ENCODE assay signal across 10 cellular contexts in the genomic region with DNA sequence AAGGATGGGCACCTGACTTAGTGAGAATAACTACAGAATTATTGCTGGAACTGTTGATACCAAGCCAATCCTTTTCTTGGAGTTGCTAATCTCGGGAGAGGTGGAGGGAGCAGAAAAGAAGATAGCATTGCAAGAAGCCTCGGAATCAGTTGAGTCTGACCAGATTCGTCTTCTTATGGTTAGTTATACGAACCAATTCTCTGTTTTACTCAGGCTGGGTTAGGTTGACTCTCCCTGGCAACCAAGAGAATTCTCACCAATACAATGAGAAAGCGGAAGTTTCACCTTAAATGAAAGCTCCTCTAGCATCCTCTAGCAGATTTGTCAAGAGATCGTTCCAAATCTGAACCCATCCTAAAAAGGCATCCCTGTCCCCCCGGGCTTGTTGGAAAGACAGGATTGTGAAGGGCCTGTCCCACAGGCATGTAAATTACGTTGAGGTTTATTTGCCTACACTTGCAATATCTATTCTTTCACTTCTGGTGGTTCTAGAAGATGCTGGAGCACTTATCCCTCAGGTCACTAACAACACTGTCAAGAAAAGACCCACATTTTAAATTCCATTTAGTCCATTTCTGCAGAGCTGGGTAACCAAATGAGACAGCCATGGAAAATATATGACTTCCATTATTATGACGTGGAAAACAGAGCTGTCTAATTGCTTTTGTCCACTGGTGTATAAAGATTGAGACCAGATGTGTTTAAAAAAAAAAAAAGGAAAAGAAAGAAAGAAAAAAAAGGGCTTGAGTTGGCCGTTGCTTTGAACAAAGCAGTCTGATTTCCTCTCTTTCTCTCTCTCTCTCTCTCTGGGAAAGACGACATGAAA. TPM values are rescaled to one million over a fixed set of nuclear protein-coding genes. Genes with fewer than 3 reads are reported as not detected.
DNase-seq lines count a peak whose midpoint lies in the region; ATAC-seq lines count a peak whose summit lies in the region.
"Had no signal": no experiment of that assay in that cellular context is flagged by ENCODE, and none has a peak within 500 bp of the region (broad histone marks: within the 10 kb centered on the region; RNA-seq: fewer than 3 reads in every experiment).

No MANE protein-coding gene starts in this region.

- H3K27me3 Mint-ChIP-seq in activated CD8-positive, alpha-beta memory T cell treated with anti-CD3 and anti-CD28 coated beads, Interleukin-2, amount 10 ng/mL, durations not matched to agents 7 days and 5 days, result peaks cover 30% of the 10 kb centered on the region
- H3K27me3 Mint-ChIP-seq in activated T-helper 17 cell treated with anti-CD3 and anti-CD28 coated beads, Interleukin-2, amount 50 U/mL, for 72 hours, result peaks cover 7% of the 10 kb centered on the region

- peak; percentile 55 for DNase-seq in activated CD8-positive, alpha-beta memory T cell treated with anti-CD3 and anti-CD28 coated beads, Interleukin-2, amount 10 ng/mL, durations not matched to agents 7 days and 5 days
- no peak for DNase-seq in activated CD8-positive, alpha-beta memory T cell treated with anti-CD3 and anti-CD28 coated beads, Interleukin-2, amount 50 U/mL, for 4 hours
- DNase-seq in NCI-H82 (lab: John Stamatoyannopoulos, UW) (no peak), activated gamma-delta T cell (lab: John Stamatoyannopoulos, UW) (no peak), dermis blood vessel endothelial cell (no peak)

- H3K27ac Mint-ChIP-seq in activated CD8-positive, alpha-beta memory T cell treated with anti-CD3 and anti-CD28 coated beads, Interleukin-2, amount 10 ng/mL, durations not matched to agents 7 days and 5 days, result peak overlapping the region; percentile 29
- H3K27ac Mint-ChIP-seq in activated T-helper 17 cell treated with anti-CD3 and anti-CD28 coated beads, Interleukin-2, amount 50 U/mL, for 72 hours, result peak overlapping the region; percentile 68

- H3K36me3 Mint-ChIP-seq in activated CD8-positive, alpha-beta memory T cell treated with anti-CD3 and anti-CD28 coated beads, Interleukin-2, amount 10 ng/mL, durations not matched to agents 7 days and 5 days, result no peaks in the 10 kb centered on the region
- H3K36me3 Mint-ChIP-seq in activated T-helper 17 cell treated with anti-CD3 and anti-CD28 coated beads, Interleukin-2, amount 50 U/mL, for 72 hours (ENCODE audit: low read depth), result no peaks in the 10 kb centered on the region

- H3K4me3 Mint-ChIP-seq in activated CD8-positive, alpha-beta memory T cell treated with anti-CD3 and anti-CD28 coated beads, Interleukin-2, amount 10 ng/mL, durations not matched to agents 7 days and 5 days, result peak overlapping the region; percentile 35
- H3K4me3 Mint-ChIP-seq in activated T-helper 17 cell treated with anti-CD3 and anti-CD28 coated beads, Interleukin-2, amount 50 U/mL, for 72 hours, result peak overlapping the region; percentile 51

- CTCF ChIA-PET in activated CD8-positive, alpha-beta memory T cell treated with anti-CD3 and anti-CD28 coated beads, Interleukin-2, amount 10 ng/mL, durations not matched to agents 7 days and 5 days (lab: Charles Lee), result no interaction called here

- peak; percentile 80 for ATAC-seq in activated CD8-positive, alpha-beta memory T cell treated with anti-CD3 and anti-CD28 coated beads, Interleukin-2, amount 10 ng/mL, durations not matched to agents 7 days and 5 days
- ATAC-seq in HG02885 (IDR thresholded peaks at IDR 0.05; ENCODE audit: poor library complexity, unreplicated experiment), result peak; percentile 82
- ATAC-seq in activated T-helper 17 cell treated with anti-CD3 and anti-CD28 coated beads, Interleukin-2, amount 50 U/mL, for 72 hours (replicated peaks), result peak; percentile 89

- peaks cover 31% of the 10 kb centered on the region for H3K4me1 Mint-ChIP-seq in activated CD8-positive, alpha-beta memory T cell treated with anti-CD3 and anti-CD28 coated beads, Interleukin-2, amount 10 ng/mL, durations not matched to agents 7 days and 5 days
- peaks cover 17% of the 10 kb centered on the region for H3K4me1 Mint-ChIP-seq in activated T-helper 17 cell treated with anti-CD3 and anti-CD28 coated beads, Interleukin-2, amount 50 U/mL, for 72 hours

- peak overlapping the region in 14 of 21 experiments; percentile 11 to 81 (median 70) for H3K27ac ChIP-seq in skin epidermis
- H3K27ac ChIP-seq: A549, VCaP had no signal

- H3K4me3 ChIP-seq in skin epidermis, result peak overlapping the region in 1 of 7 experiments; percentile 5
- H3K4me3 ChIP-seq: A549 had no signal

- H3K9me3 Mint-ChIP-seq in activated CD8-positive, alpha-beta memory T cell treated with anti-CD3 and anti-CD28 coated beads, Interleukin-2, amount 10 ng/mL, durations not matched to agents 7 days and 5 days (ENCODE audit: low read depth), result no peaks in the 10 kb centered on the region
- no peaks in the 10 kb centered on the region for H3K9me3 Mint-ChIP-seq in activated T-helper 17 cell treated with anti-CD3 and anti-CD28 coated beads, Interleukin-2, amount 50 U/mL, for 72 hours

RNA-seq across cellular contexts. Expression of gene UBE2E1, which starts 43.3 kb away (rescaled TPM):
- total RNA-seq in activated CD8-positive, alpha-beta memory T cell treated with anti-CD3 and anti-CD28 coated beads, Interleukin-2, amount 10 ng/mL, durations not matched to agents 7 days and 5 days, result 10 to 100 TPM; 55.6 to 58.5 TPM
- 10 to 100 TPM; 61.4 to 86.9 TPM for total RNA-seq in activated T-helper 17 cell treated with anti-CD3 and anti-CD28 coated beads, Interleukin-2, amount 50 U/mL, for 72 hours
- total RNA-seq in dermis blood vessel endothelial cell, result 137 and 152 TPM in 2 replicates
